Comparison of ENCODE assay signal across 9 cellular contexts in genomic region chr2:72115361-72116080, GRCh38. TPM values are rescaled to one million over a fixed set of nuclear protein-coding genes. Genes with fewer than 3 reads are reported as not detected.
DNase-seq lines count a peak whose midpoint lies in the region; ATAC-seq, FAIRE-seq and TF ChIP-seq lines count a peak whose summit lies in the region.
"Had no signal": no experiment of that assay in that cellular context is flagged by ENCODE, and none has a peak within 500 bp of the region (broad histone marks: within the 10 kb centered on the region; RNA-seq: fewer than 3 reads in every experiment).

No MANE protein-coding gene starts in this region.

- TF ChIP-seq CTCF in astrocyte (IDR thresholded peaks at IDR 0.05; ENCODE audit: insufficient read depth, low read depth, low read length) = no peak

- no peaks in the 10 kb centered on the region for H3K79me2 ChIP-seq in astrocyte (ENCODE audit: insufficient read depth, low read length)

- CTCF ChIA-PET in activated CD8-positive, alpha-beta memory T cell treated with anti-CD3 and anti-CD28 coated beads, Interleukin-2, amount 10 ng/mL, durations not matched to agents 7 days and 5 days (lab: Charles Lee) = no interaction called here

- peak overlapping the region; percentile 78 for H3K4me2 ChIP-seq in astrocyte (ENCODE audit: low read length)

- H3K4me1 Mint-ChIP-seq in activated CD8-positive, alpha-beta memory T cell treated with anti-CD3 and anti-CD28 coated beads, Interleukin-2, amount 10 ng/mL, durations not matched to agents 7 days and 5 days = no peaks in the 10 kb centered on the region
- H3K4me1 Mint-ChIP-seq in astrocyte (ENCODE audit: low read depth, unreplicated experiment) = peaks cover 27% of the 10 kb centered on the region
- H3K4me1 Mint-ChIP-seq in activated naive CD8-positive, alpha-beta T cell treated with anti-CD3 and anti-CD28 coated beads, Interleukin-2, amount 50 U/mL, for 24 hours = no peaks in the 10 kb centered on the region

- peak overlapping the region; percentile 80 for H2AFZ ChIP-seq in astrocyte (ENCODE audit: low read depth, low read length)

- DNase-seq in activated CD8-positive, alpha-beta memory T cell treated with anti-CD3 and anti-CD28 coated beads, Interleukin-2, amount 10 ng/mL, durations not matched to agents 7 days and 5 days = peak; percentile 27
- DNase-seq in activated CD8-positive, alpha-beta memory T cell treated with anti-CD3 and anti-CD28 coated beads, Interleukin-2, amount 50 U/mL, for 4 hours = no peak
- DNase-seq in astrocyte (ENCODE audit: low read depth) = peak; percentile 81
- DNase-seq in iPS-NIHi11 (ENCODE audit: low spot score) = peak; percentile 60
- DNase-seq in ureter (ENCODE audit: low spot score) = peak; percentile 78
- DNase-seq in activated naive CD8-positive, alpha-beta T cell treated with anti-CD3 and anti-CD28 coated beads, Interleukin-2, amount 50 U/mL, for 24 hours = no peak
- no peak for DNase-seq in left lobe of liver (ENCODE audit: low spot score)
- DNase-seq in stimulated activated CD4-positive, alpha-beta T cell treated with anti-CD3 and anti-CD28 coated beads, Interleukin-4, amount 100 ng/mL, for 24 hours = no peak

- no peaks in the 10 kb centered on the region for H3K36me3 Mint-ChIP-seq in activated CD8-positive, alpha-beta memory T cell treated with anti-CD3 and anti-CD28 coated beads, Interleukin-2, amount 10 ng/mL, durations not matched to agents 7 days and 5 days
- no peaks in the 10 kb centered on the region for H3K36me3 Mint-ChIP-seq in astrocyte (ENCODE audit: low read depth, unreplicated experiment)
- no peaks in the 10 kb centered on the region for H3K36me3 Mint-ChIP-seq in activated naive CD8-positive, alpha-beta T cell treated with anti-CD3 and anti-CD28 coated beads, Interleukin-2, amount 50 U/mL, for 24 hours (ENCODE audit: low read depth)

- H3K27ac Mint-ChIP-seq in activated CD8-positive, alpha-beta memory T cell treated with anti-CD3 and anti-CD28 coated beads, Interleukin-2, amount 10 ng/mL, durations not matched to agents 7 days and 5 days = no peak overlapping the region
- H3K27ac Mint-ChIP-seq in astrocyte (ENCODE audit: unreplicated experiment) = peak overlapping the region; percentile 91
- no peak overlapping the region for H3K27ac Mint-ChIP-seq in activated naive CD8-positive, alpha-beta T cell treated with anti-CD3 and anti-CD28 coated beads, Interleukin-2, amount 50 U/mL, for 24 hours

- FAIRE-seq in astrocyte (lab: Jason Lieb, UNC) = no peak
- FAIRE-seq: islet of Langerhans had no signal

- peak overlapping the region; percentile 61 for H3K27ac ChIP-seq in astrocyte (ENCODE audit: low read depth, low read length)

- no peaks in the 10 kb centered on the region for H3K9me3 Mint-ChIP-seq in activated CD8-positive, alpha-beta memory T cell treated with anti-CD3 and anti-CD28 coated beads, Interleukin-2, amount 10 ng/mL, durations not matched to agents 7 days and 5 days (ENCODE audit: low read depth)
- H3K9me3 Mint-ChIP-seq in astrocyte (ENCODE audit: unreplicated experiment) = peaks cover 3% of the 10 kb centered on the region
- no peaks in the 10 kb centered on the region for H3K9me3 Mint-ChIP-seq in activated naive CD8-positive, alpha-beta T cell treated with anti-CD3 and anti-CD28 coated beads, Interleukin-2, amount 50 U/mL, for 24 hours

- H3K4me3 Mint-ChIP-seq in activated CD8-positive, alpha-beta memory T cell treated with anti-CD3 and anti-CD28 coated beads, Interleukin-2, amount 10 ng/mL, durations not matched to agents 7 days and 5 days = no peak overlapping the region
- H3K4me3 Mint-ChIP-seq in astrocyte (ENCODE audit: unreplicated experiment) = peak overlapping the region; percentile 67
- H3K4me3 Mint-ChIP-seq in activated naive CD8-positive, alpha-beta T cell treated with anti-CD3 and anti-CD28 coated beads, Interleukin-2, amount 50 U/mL, for 24 hours = no peak overlapping the region

- no peaks in the 10 kb centered on the region for H3K9me3 ChIP-seq in astrocyte (ENCODE audit: insufficient read depth, low read depth, low read length)

- no peaks in the 10 kb centered on the region for H3K36me3 ChIP-seq in astrocyte (ENCODE audit: insufficient read depth, low read length)

- H3K9ac ChIP-seq in astrocyte (ENCODE audit: low read length) = peak overlapping the region; percentile 52

- H3K4me3 ChIP-seq in astrocyte (ENCODE audit: insufficient read depth, low read depth, low read length) = no peak overlapping the region

- H3K27me3 Mint-ChIP-seq in activated CD8-positive, alpha-beta memory T cell treated with anti-CD3 and anti-CD28 coated beads, Interleukin-2, amount 10 ng/mL, durations not matched to agents 7 days and 5 days = no peaks in the 10 kb centered on the region
- peaks cover 19% of the 10 kb centered on the region for H3K27me3 Mint-ChIP-seq in astrocyte (ENCODE audit: low read depth, unreplicated experiment)
- peaks cover 3% of the 10 kb centered on the region for H3K27me3 Mint-ChIP-seq in activated naive CD8-positive, alpha-beta T cell treated with anti-CD3 and anti-CD28 coated beads, Interleukin-2, amount 50 U/mL, for 24 hours

- ATAC-seq in activated CD8-positive, alpha-beta memory T cell treated with anti-CD3 and anti-CD28 coated beads, Interleukin-2, amount 10 ng/mL, durations not matched to agents 7 days and 5 days = no peak
- ATAC-seq in activated naive CD8-positive, alpha-beta T cell treated with anti-CD3 and anti-CD28 coated beads, Interleukin-2, amount 50 U/mL, for 24 hours = no peak
- ATAC-seq in left lobe of liver = no peak

- H4K20me1 ChIP-seq in astrocyte (ENCODE audit: insufficient read depth, low read length) = no peaks in the 10 kb centered on the region

- H3K27me3 ChIP-seq in astrocyte (ENCODE audit: insufficient read depth, low read length) = no peaks in the 10 kb centered on the region

- H3K4me1 ChIP-seq in astrocyte (ENCODE audit: insufficient read depth, low read length) = peaks cover 24% of the 10 kb centered on the region

RNA-seq across cellular contexts. Expression of gene CYP26B1, which starts 32.1 kb away (rescaled TPM):
- total RNA-seq in activated CD8-positive, alpha-beta memory T cell treated with anti-CD3 and anti-CD28 coated beads, Interleukin-2, amount 10 ng/mL, durations not matched to agents 7 days and 5 days = not detected
- 0.77 and 1.2 TPM in 2 replicates for total RNA-seq in astrocyte
- total RNA-seq in ureter = 1.1 TPM
- 4.4 TPM for total RNA-seq in left lobe of liver

Comparison
In these comparisons a context has a peak if more than half of its experiments do, and no peak if none do; other contexts are left out.
1. DNase-seq: peak in activated CD8-positive, alpha-beta memory T cell treated with anti-CD3 and anti-CD28 coated beads, Interleukin-2, amount 10 ng/mL, durations not matched to agents 7 days and 5 days (single experiment), astrocyte (single experiment), iPS-NIHi11 (single experiment) and ureter (single experiment); none in activated CD8-positive, alpha-beta memory T cell treated with anti-CD3 and anti-CD28 coated beads, Interleukin-2, amount 50 U/mL, for 4 hours (single experiment), activated naive CD8-positive, alpha-beta T cell treated with anti-CD3 and anti-CD28 coated beads, Interleukin-2, amount 50 U/mL, for 24 hours (single experiment), left lobe of liver (single experiment) and stimulated activated CD4-positive, alpha-beta T cell treated with anti-CD3 and anti-CD28 coated beads, Interleukin-4, amount 100 ng/mL, for 24 hours (single experiment).